In the genomic region with DNA sequence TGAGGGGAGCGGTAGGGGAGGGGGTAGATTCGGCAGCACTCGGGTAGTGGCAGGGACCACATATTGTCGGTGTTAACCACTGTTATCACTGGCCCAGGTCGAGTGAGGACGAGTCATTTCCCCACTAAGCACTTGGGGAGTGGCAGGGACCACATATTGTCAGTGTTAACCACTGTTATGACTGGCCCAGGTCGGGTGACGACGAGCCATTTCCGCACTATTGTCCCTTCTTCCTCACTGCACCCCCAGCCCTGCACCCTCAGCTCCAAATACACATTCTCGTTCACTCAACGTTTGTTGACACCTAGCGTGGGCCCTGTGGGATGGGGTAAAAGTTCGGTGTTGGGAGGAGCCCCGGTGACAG, we compare ENCODE assay signal across 1 cellular context.
TF ChIP-seq lines count a peak whose summit lies in the region.

No MANE protein-coding gene starts in this region.

TF ChIP-seq in IMR-90, 13 proteins besides CTCF, POLR2A, EP300 and RAD21 (continued from another document):
- TF ChIP-seq MAZ (IDR thresholded peaks at IDR 0.05; ENCODE audit: borderline replicate concordance, low read depth, low read length) (no peak), MXI1 (IDR thresholded peaks at IDR 0.05; ENCODE audit: borderline replicate concordance, low read depth, low read length) (no peak), RCOR1 (IDR thresholded peaks at IDR 0.05; ENCODE audit: insufficient replicate concordance, low read length) (no peak), SMC3 (IDR thresholded peaks at IDR 0.05; ENCODE audit: low read depth, low read length) (no peak), MAFK (IDR thresholded peaks at IDR 0.05; ENCODE audit: low read depth, low read length) (no peak), BHLHE40 (IDR thresholded peaks at IDR 0.05; ENCODE audit: low read depth, low read length) (no peak), CHD1 (IDR thresholded peaks at IDR 0.05; ENCODE audit: low read depth, low read length) (no peak), CEBPB (IDR thresholded peaks at IDR 0.05; ENCODE audit: low read depth, low read length) (no peak), NFE2L2 (IDR thresholded peaks at IDR 0.05; ENCODE audit: low read depth, low read length) (no peak)
- TF ChIP-seq, protein P1, sequence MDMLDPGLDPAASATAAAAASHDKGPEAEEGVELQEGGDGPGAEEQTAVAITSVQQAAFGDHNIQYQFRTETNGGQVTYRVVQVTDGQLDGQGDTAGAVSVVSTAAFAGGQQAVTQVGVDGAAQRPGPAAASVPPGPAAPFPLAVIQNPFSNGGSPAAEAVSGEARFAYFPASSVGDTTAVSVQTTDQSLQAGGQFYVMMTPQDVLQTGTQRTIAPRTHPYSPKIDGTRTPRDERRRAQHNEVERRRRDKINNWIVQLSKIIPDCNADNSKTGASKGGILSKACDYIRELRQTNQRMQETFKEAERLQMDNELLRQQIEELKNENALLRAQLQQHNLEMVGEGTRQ (IDR thresholded peaks at IDR 0.05; ENCODE audit: low read depth, low read length) = no peak
TF ChIP-seq in IMR-90: peak in this region for 0.
